In genomic region chr7:27101188-27101905, GRCh38 we compare ENCODE assay signal across 12 cellular contexts. TPM values are rescaled to one million over a fixed set of nuclear protein-coding genes. Genes with fewer than 3 reads are reported as not detected.
DNase-seq lines count a peak whose midpoint lies in the region; ATAC-seq and FAIRE-seq lines count a peak whose summit lies in the region.
"Had no signal": no experiment of that assay in that cellular context is flagged by ENCODE, and none has a peak within 500 bp of the region (broad histone marks: within the 10 kb centered on the region; RNA-seq: fewer than 3 reads in every experiment).

No MANE protein-coding gene starts in this region.

- H3K4me3 ChIP-seq in mesenchymal stem cell (ENCODE audit: insufficient read depth in 1 of 2, low read depth in 1 of 2, low read length in 2 of 2) (peak overlapping the region; percentile 64 to 69), thymus (ENCODE audit: low read length) (peak overlapping the region; percentile 14)

- no peak overlapping the region for H4K8ac ChIP-seq in mesenchymal stem cell (ENCODE audit: low read length)

- peak overlapping the region; percentile 23 to 37 for H3K4me3 Mint-ChIP-seq in effector memory CD8-positive, alpha-beta T cell

- no peak for ATAC-seq in effector memory CD8-positive, alpha-beta T cell (replicated peaks)
- no peak for ATAC-seq in HG02642 (IDR thresholded peaks at IDR 0.05; ENCODE audit: poor library complexity, unreplicated experiment)
- no peak for ATAC-seq in esophagus mucosa
- no peak for ATAC-seq in HG03108 (IDR thresholded peaks at IDR 0.05; ENCODE audit: unreplicated experiment)
- ATAC-seq: stimulated activated memory B cell treated with anti-CD40 and anti-IgM and Interleukin-4, amounts not matched to agents 10 μg/mL and 1 μg/mL and 100 μg/mL, for 72 hours had no signal

- peak overlapping the region; percentile 93 for H2BK5ac ChIP-seq in mesenchymal stem cell (ENCODE audit: low read depth, low read length, poor library complexity, severe bottlenecking)

- H3K27ac ChIP-seq in mesenchymal stem cell (ENCODE audit: low read length, poor library complexity, severe bottlenecking) (peak overlapping the region; percentile 92), thymus (ENCODE audit: low read depth) (peak overlapping the region; percentile 76)

- H3K79me1 ChIP-seq in mesenchymal stem cell (replicated peaks; ENCODE audit: low read length, poor library complexity, severe bottlenecking): no peaks in the 10 kb centered on the region

- H3K4me1 Mint-ChIP-seq in effector memory CD8-positive, alpha-beta T cell (ENCODE audit: low read depth in 2 of 2): peaks cover 23 to 35% of the 10 kb centered on the region in 2 donors

- no peaks in the 10 kb centered on the region for H3K27me3 ChIP-seq in mesenchymal stem cell (ENCODE audit: control insufficient read depth in 1 of 2, insufficient read depth in 1 of 2, low read length in 2 of 2)
- H3K27me3 ChIP-seq in thymus (ENCODE audit: control insufficient read depth, insufficient read depth): peaks cover 77% of the 10 kb centered on the region

- peak; percentile 66 for DNase-seq in RCC 7860 (ENCODE audit: low spot score)
- no peak for DNase-seq in effector memory CD8-positive, alpha-beta T cell
- DNase-seq in mesenchymal stem cell: peak; percentile 67
- DNase-seq in KG1 (lab: John Stamatoyannopoulos, UW): no peak
- DNase-seq: NCI-H1092, T-helper 2 cell had no signal

- H2AK5ac ChIP-seq in mesenchymal stem cell (ENCODE audit: low read length, severe bottlenecking): peak overlapping the region; percentile 55

- no peak overlapping the region for H4K91ac ChIP-seq in mesenchymal stem cell (ENCODE audit: low read length)

- H2BK12ac ChIP-seq in mesenchymal stem cell (ENCODE audit: low read length in 2 of 2): no peak overlapping the region

- H3K36me3 ChIP-seq in mesenchymal stem cell (ENCODE audit: control insufficient read depth in 1 of 2, insufficient read depth in 2 of 2, low read depth in 1 of 2, low read length in 2 of 2) (peaks cover 7 to 13% of the 10 kb centered on the region in 2 experiments), thymus (ENCODE audit: control insufficient read depth, insufficient read depth) (no peaks in the 10 kb centered on the region)

- H3K4me2 ChIP-seq in mesenchymal stem cell (ENCODE audit: low read length, poor library complexity, severe bottlenecking): peak overlapping the region; percentile 92

- H3K36me3 Mint-ChIP-seq in effector memory CD8-positive, alpha-beta T cell (ENCODE audit: insufficient read depth): peaks cover 34% of the 10 kb centered on the region

- peak overlapping the region; percentile 3 for H2BK15ac ChIP-seq in mesenchymal stem cell (ENCODE audit: low read depth, poor library complexity, severe bottlenecking)

- H3K9ac ChIP-seq in mesenchymal stem cell (ENCODE audit: low read length): peak overlapping the region; percentile 96

- peaks cover 56 to 92% of the 10 kb centered on the region in 2 donors for H3K27me3 Mint-ChIP-seq in effector memory CD8-positive, alpha-beta T cell

- no peak overlapping the region for H3K14ac ChIP-seq in mesenchymal stem cell (ENCODE audit: low read length in 2 of 2)

- no peak overlapping the region for H3K27ac Mint-ChIP-seq in effector memory CD8-positive, alpha-beta T cell
- H3K27ac Mint-ChIP-seq: stimulated activated memory B cell treated with anti-CD40 and anti-IgM and Interleukin-4, amounts not matched to agents 10 μg/mL and 1 μg/mL and 100 μg/mL, for 72 hours had no signal

- peak overlapping the region; percentile 50 for H2BK120ac ChIP-seq in mesenchymal stem cell (ENCODE audit: low read depth, low read length)

- H2AFZ ChIP-seq in mesenchymal stem cell (ENCODE audit: low read depth, low read length): no peak overlapping the region

- H3K4me1 ChIP-seq in mesenchymal stem cell (ENCODE audit: control insufficient read depth, insufficient read depth, low read depth, low read length) (peaks cover 11% of the 10 kb centered on the region), thymus (ENCODE audit: control insufficient read depth, insufficient read depth, low read length) (peaks cover 13% of the 10 kb centered on the region)

- peak overlapping the region; percentile 65 to 76 for H3K18ac ChIP-seq in mesenchymal stem cell (ENCODE audit: low read depth in 1 of 2, low read length in 2 of 2)

- FAIRE-seq in RCC 7860 (lab: Jason Lieb, UNC): peak; percentile 69
- FAIRE-seq: colon had no signal

- no peak overlapping the region for H3K23ac ChIP-seq in mesenchymal stem cell (ENCODE audit: low read length in 2 of 2)

- H3K9me3 Mint-ChIP-seq in effector memory CD8-positive, alpha-beta T cell: no peaks in the 10 kb centered on the region
- H3K9me3 Mint-ChIP-seq: stimulated activated memory B cell treated with anti-CD40 and anti-IgM and Interleukin-4, amounts not matched to agents 10 μg/mL and 1 μg/mL and 100 μg/mL, for 72 hours had no signal

- peak overlapping the region; percentile 18 to 37 for H3K4ac ChIP-seq in mesenchymal stem cell (ENCODE audit: low read depth in 1 of 2, low read length in 2 of 2)

- no peaks in the 10 kb centered on the region for H3K9me3 ChIP-seq in mesenchymal stem cell (ENCODE audit: control insufficient read depth, low read length)
- H3K9me3 ChIP-seq in thymus (ENCODE audit: control insufficient read depth): no peaks in the 10 kb centered on the region

- 7% methylated on average over 23 of the region's 23 CpGs for WGBS in mesenchymal stem cell
- WGBS in thymus: 89% methylated on average over 23 of the region's 23 CpGs

RNA-seq across cellular contexts. Expression of gene HOXA2, which starts 1.1 kb away (rescaled TPM):
- polyA plus RNA-seq in mesenchymal stem cell (2013, experiment 1 of 2): 0.51 TPM
- polyA plus RNA-seq in mesenchymal stem cell (2013, experiment 2 of 2): 0.58 TPM
- 3.9 TPM for polyA plus RNA-seq in thymus
- 1.1 TPM for total RNA-seq in esophagus mucosa

RNA-seq across cellular contexts. Expression of gene HOXA1, which starts 5.5 kb away (rescaled TPM):
- 1.6 TPM for polyA plus RNA-seq in mesenchymal stem cell (2013, experiment 1 of 2)
- 1.5 TPM for polyA plus RNA-seq in mesenchymal stem cell (2013, experiment 2 of 2)
- polyA plus RNA-seq in thymus: 0.71 TPM
- 3.2 TPM for total RNA-seq in esophagus mucosa

RNA-seq across cellular contexts. Expression of gene HOXA4, which starts 29.2 kb away (rescaled TPM):
- 0.91 TPM for polyA plus RNA-seq in mesenchymal stem cell (2013, experiment 1 of 2)
- polyA plus RNA-seq in mesenchymal stem cell (2013, experiment 2 of 2): 1.1 TPM
- polyA plus RNA-seq in thymus: 3.0 TPM
- total RNA-seq in esophagus mucosa: 5.5 TPM

RNA-seq across cellular contexts. Expression of gene HOXA5, which starts 42.1 kb away (rescaled TPM):
- polyA plus RNA-seq in mesenchymal stem cell (2013, experiment 1 of 2): 2.0 TPM
- 2.0 TPM for polyA plus RNA-seq in mesenchymal stem cell (2013, experiment 2 of 2)
- 0.43 TPM for polyA plus RNA-seq in thymus
- 5.6 TPM for total RNA-seq in esophagus mucosa

RNA-seq across cellular contexts. Expression of gene HOXA6, which starts 46.2 kb away (rescaled TPM):
- 0.62 TPM for polyA plus RNA-seq in mesenchymal stem cell (2013, experiment 1 of 2)
- 0.59 TPM for polyA plus RNA-seq in mesenchymal stem cell (2013, experiment 2 of 2)
- polyA plus RNA-seq in thymus: 0.09 TPM
- total RNA-seq in esophagus mucosa: 1.7 TPM

Comparison
In these comparisons a context has a peak if more than half of its experiments do, and no peak if none do; other contexts are left out.
1. DNase-seq: peak in RCC 7860 (single experiment) and mesenchymal stem cell (single experiment); none in effector memory CD8-positive, alpha-beta T cell (0 of 3) and KG1 (single experiment).